Comparison of ENCODE assay signal across 13 cellular contexts in the genomic region with DNA sequence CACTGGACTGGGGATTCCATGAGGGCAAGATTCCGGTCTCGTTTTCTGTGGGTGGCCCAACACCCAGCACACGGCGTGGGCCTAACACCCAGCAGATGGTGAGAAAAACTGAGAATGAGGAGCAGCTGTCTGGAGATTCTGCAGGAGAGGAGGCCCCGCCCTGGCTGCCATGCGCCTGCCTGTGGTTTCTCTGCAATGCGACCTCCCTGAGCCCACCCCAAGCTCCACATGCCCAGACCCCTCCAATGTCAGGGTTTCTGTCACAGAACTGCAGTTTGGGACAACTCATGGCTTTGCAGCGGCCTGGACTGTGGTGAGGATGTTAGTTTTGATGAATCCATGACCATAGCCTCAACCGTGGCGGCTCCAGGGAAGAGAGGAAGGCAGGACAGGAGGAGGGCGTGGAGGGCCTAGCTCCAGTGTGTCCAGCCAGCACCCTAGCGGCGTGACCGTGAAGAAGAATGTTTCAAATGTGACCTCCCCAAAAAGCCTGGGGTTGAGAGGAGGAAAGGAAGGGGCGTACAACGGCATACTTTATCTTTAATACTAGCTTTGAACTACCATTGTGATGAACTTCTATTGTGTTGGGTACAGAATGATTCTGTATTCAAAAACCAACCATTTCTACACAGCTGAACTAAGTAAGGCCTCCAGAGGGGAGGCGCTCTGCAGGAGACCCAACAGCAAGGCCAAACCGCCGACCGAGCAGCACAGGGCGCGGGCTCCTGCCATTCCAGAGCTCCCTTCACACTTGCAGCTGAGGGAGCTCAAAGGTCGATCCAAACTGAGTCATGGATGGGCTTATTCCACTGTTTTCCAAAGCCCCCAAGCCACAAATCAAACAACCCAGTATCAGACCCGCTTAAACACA. TPM values are rescaled to one million over a fixed set of nuclear protein-coding genes. Genes with fewer than 3 reads are reported as not detected.
DNase-seq lines count a peak whose midpoint lies in the region; ATAC-seq, FAIRE-seq and TF ChIP-seq lines count a peak whose summit lies in the region.
"Had no signal": no experiment of that assay in that cellular context is flagged by ENCODE, and none has a peak within 500 bp of the region (broad histone marks: within the 10 kb centered on the region; RNA-seq: fewer than 3 reads in every experiment).

No MANE protein-coding gene starts in this region.

- peaks cover 0 to 3% of the 10 kb centered on the region in 2 experiments; a peak in 1 of 3 replicates for H3K36me3 ChIP-seq in HEK293 (ENCODE audit: control insufficient read depth in 2 of 2, insufficient read depth in 1 of 2, low read length in 2 of 2)
- peaks cover 25% of the 10 kb centered on the region for H3K36me3 ChIP-seq in RWPE2 (ENCODE audit: low read depth)
- no peaks in the 10 kb centered on the region for H3K36me3 ChIP-seq in kidney (ENCODE audit: control insufficient read depth in 1 of 2, insufficient read depth in 2 of 2, low read length in 2 of 2)
- peaks cover 10% of the 10 kb centered on the region for H3K36me3 ChIP-seq in skeletal muscle satellite cell (ENCODE audit: insufficient read depth, low read length)
- H3K36me3 ChIP-seq: spleen had no signal

- intact Hi-C loops in kidney (cut with DNase I) = no loop called here

- TF ChIP-seq CTCF in HEK293 (tag by site-specific recombination; IDR thresholded peaks at IDR 0.05) (no peak), RWPE2 (IDR thresholded peaks at IDR 0.05; ENCODE audit: poor library complexity, severe bottlenecking) (no peak), kidney (IDR thresholded peaks at IDR 0.05; ENCODE audit: borderline replicate concordance, extremely low read depth, insufficient read depth) (no peak)

- peak overlapping the region; percentile 82 for H3K4me2 ChIP-seq in skeletal muscle satellite cell (ENCODE audit: low read length)

- H3K36me3 Mint-ChIP-seq in activated naive CD4-positive, alpha-beta T cell treated with anti-CD3 and anti-CD28 coated beads, Interleukin-2, amount 50 U/mL, for 72 hours = no peaks in the 10 kb centered on the region
- H3K36me3 Mint-ChIP-seq: CD8-positive, alpha-beta memory T cell had no signal

- CTCF ChIA-PET in HEK293 (lab: Yijun Ruan, JAX) (interaction anchor here (0.9 to 1.3 kb wide), 3 partner anchors 10 to 32 kb away, joined by 3 to 4 read pairs (median 4); no protein-coding TSS in a partner anchor), HEK293T (lab: Yijun Ruan, JAX) (no interaction called here)

- no peak for DNase-seq in RWPE2 (ENCODE audit: low spot score)
- DNase-seq in kidney = peak; percentile 61
- DNase-seq in activated naive CD4-positive, alpha-beta T cell treated with anti-CD3 and anti-CD28 coated beads, Interleukin-2, amount 50 U/mL, for 72 hours (ENCODE audit: low spot score in 2 of 2) = no peak
- DNase-seq in AG20443 (ENCODE audit: low spot score) = no peak
- DNase-seq in HEK293T (ENCODE audit: extremely low spot score) = no peak
- DNase-seq: CD8-positive, alpha-beta memory T cell; effector memory CD4-positive, alpha-beta T cell; NCI-H187; T-helper 17 cell had no signal

- H3K27ac Mint-ChIP-seq in activated naive CD4-positive, alpha-beta T cell treated with anti-CD3 and anti-CD28 coated beads, Interleukin-2, amount 50 U/mL, for 72 hours = no peak overlapping the region
- H3K27ac Mint-ChIP-seq: T-helper 17 cell had no signal

- no peak for FAIRE-seq in kidney (lab: Jason Lieb, UNC)

- POLR2A ChIA-PET in HEK293 (lab: Yijun Ruan, JAX) (no interaction called here), HEK293T (lab: Yijun Ruan, JAX) (no interaction called here)

- H3K9me3 ChIP-seq in HEK293 (ENCODE audit: control insufficient read depth, insufficient read depth, low read depth, low read length) = no peaks in the 10 kb centered on the region
- H3K9me3 ChIP-seq in RWPE2 (ENCODE audit: severe bottlenecking) = no peaks in the 10 kb centered on the region
- no peaks in the 10 kb centered on the region for H3K9me3 ChIP-seq in kidney (ENCODE audit: control insufficient read depth in 1 of 2, low read length in 2 of 2)
- no peaks in the 10 kb centered on the region for H3K9me3 ChIP-seq in skeletal muscle satellite cell (replicated peaks; ENCODE audit: low read length)
- H3K9me3 ChIP-seq: mucosa of descending colon, spleen had no signal

- H3K27ac ChIP-seq in HEK293 (ENCODE audit: extremely low read depth, low read depth, low read length) = no peak overlapping the region
- peak overlapping the region; percentile 16 for H3K27ac ChIP-seq in RWPE2 (ENCODE audit: poor library complexity, severe bottlenecking)
- no peak overlapping the region for H3K27ac ChIP-seq in kidney (ENCODE audit: low read depth in 2 of 2, low read length in 2 of 2)

- H3K27me3 ChIP-seq in RWPE2 (ENCODE audit: insufficient read depth, poor library complexity, severe bottlenecking) (no peaks in the 10 kb centered on the region), skeletal muscle satellite cell (ENCODE audit: control insufficient read depth, insufficient read depth, low read length) (no peaks in the 10 kb centered on the region)

- no peak overlapping the region for H3K9ac ChIP-seq in kidney (ENCODE audit: low read length in 2 of 2)
- peak overlapping the region; percentile 89 for H3K9ac ChIP-seq in skeletal muscle satellite cell (ENCODE audit: low read depth, low read length)

- no peak for ATAC-seq in RWPE2 (ENCODE audit: low read depth)
- no peak for ATAC-seq in activated naive CD4-positive, alpha-beta T cell treated with anti-CD3 and anti-CD28 coated beads, Interleukin-2, amount 50 U/mL, for 72 hours
- ATAC-seq: mucosa of descending colon, T-helper 17 cell had no signal

- no peaks in the 10 kb centered on the region for H3K9me3 Mint-ChIP-seq in activated naive CD4-positive, alpha-beta T cell treated with anti-CD3 and anti-CD28 coated beads, Interleukin-2, amount 50 U/mL, for 72 hours

- H3K4me3 ChIP-seq in HEK293 (ENCODE audit: low read depth, low read length) (no peak overlapping the region), RWPE2 (ENCODE audit: severe bottlenecking) (no peak overlapping the region), kidney (ENCODE audit: low read length in 2 of 2) (no peak overlapping the region), skeletal muscle satellite cell (ENCODE audit: low read length) (peak overlapping the region; percentile 81)
- H3K4me3 ChIP-seq: mucosa of descending colon, spleen had no signal

- H3K4me1 ChIP-seq in HEK293 (ENCODE audit: control insufficient read depth, insufficient read depth, low read length) (no peaks in the 10 kb centered on the region), RWPE2 (ENCODE audit: insufficient read depth, poor library complexity, severe bottlenecking) (no peaks in the 10 kb centered on the region), kidney (ENCODE audit: control insufficient read depth in 1 of 2, insufficient read depth in 1 of 2, low read depth in 1 of 2, low read length in 2 of 2) (no peaks in the 10 kb centered on the region), skeletal muscle satellite cell (ENCODE audit: control insufficient read depth, insufficient read depth, low read length) (peaks cover 74% of the 10 kb centered on the region)

TF ChIP-seq in HEK293, 187 proteins besides CTCF, POLR2A, EP300 and RAD21 (continues in another document):
- TF ChIP-seq ZNF792 (tag by site-specific recombination; IDR thresholded peaks at IDR 0.05) (no peak), SETDB1 (IDR thresholded peaks at IDR 0.05; ENCODE audit: insufficient read length, low read length) (no peak), ZNF416 (tag by site-specific recombination; IDR thresholded peaks at IDR 0.05) (no peak)
- TF ChIP-seq, protein P1, sequence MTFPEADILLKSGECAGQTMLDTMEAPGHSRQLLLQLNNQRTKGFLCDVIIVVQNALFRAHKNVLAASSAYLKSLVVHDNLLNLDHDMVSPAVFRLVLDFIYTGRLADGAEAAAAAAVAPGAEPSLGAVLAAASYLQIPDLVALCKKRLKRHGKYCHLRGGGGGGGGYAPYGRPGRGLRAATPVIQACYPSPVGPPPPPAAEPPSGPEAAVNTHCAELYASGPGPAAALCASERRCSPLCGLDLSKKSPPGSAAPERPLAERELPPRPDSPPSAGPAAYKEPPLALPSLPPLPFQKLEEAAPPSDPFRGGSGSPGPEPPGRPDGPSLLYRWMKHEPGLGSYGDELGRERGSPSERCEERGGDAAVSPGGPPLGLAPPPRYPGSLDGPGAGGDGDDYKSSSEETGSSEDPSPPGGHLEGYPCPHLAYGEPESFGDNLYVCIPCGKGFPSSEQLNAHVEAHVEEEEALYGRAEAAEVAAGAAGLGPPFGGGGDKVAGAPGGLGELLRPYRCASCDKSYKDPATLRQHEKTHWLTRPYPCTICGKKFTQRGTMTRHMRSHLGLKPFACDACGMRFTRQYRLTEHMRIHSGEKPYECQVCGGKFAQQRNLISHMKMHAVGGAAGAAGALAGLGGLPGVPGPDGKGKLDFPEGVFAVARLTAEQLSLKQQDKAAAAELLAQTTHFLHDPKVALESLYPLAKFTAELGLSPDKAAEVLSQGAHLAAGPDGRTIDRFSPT (tag by site-specific recombination; IDR thresholded peaks at IDR 0.05) = no peak

TF ChIP-seq in HEK293T, 16 proteins besides CTCF, POLR2A, EP300 and RAD21 (continues in another document):
- TF ChIP-seq NFRKB (IDR thresholded peaks at IDR 0.05) = no peak
- TF ChIP-seq SP1 (IDR thresholded peaks at IDR 0.05) = no peak
- no peak for TF ChIP-seq ARNT (IDR thresholded peaks at IDR 0.05)
- TF ChIP-seq ELF4 (IDR thresholded peaks at IDR 0.05) = no peak
- TF ChIP-seq TARDBP (IDR thresholded peaks at IDR 0.05) = no peak
- TF ChIP-seq SUZ12 (IDR thresholded peaks at IDR 0.05) = no peak
- TF ChIP-seq FOXM1 (IDR thresholded peaks at IDR 0.05; ENCODE audit: borderline replicate concordance) = no peak
- no peak for TF ChIP-seq HDGF (IDR thresholded peaks at IDR 0.05; ENCODE audit: borderline replicate concordance)
- no peak for TF ChIP-seq CTBP1 (IDR thresholded peaks at IDR 0.05; ENCODE audit: borderline replicate concordance)
- TF ChIP-seq, protein P2, sequence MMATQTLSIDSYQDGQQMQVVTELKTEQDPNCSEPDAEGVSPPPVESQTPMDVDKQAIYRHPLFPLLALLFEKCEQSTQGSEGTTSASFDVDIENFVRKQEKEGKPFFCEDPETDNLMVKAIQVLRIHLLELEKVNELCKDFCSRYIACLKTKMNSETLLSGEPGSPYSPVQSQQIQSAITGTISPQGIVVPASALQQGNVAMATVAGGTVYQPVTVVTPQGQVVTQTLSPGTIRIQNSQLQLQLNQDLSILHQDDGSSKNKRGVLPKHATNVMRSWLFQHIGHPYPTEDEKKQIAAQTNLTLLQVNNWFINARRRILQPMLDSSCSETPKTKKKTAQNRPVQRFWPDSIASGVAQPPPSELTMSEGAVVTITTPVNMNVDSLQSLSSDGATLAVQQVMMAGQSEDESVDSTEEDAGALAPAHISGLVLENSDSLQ (IDR thresholded peaks at IDR 0.05) = no peak
- no peak for TF ChIP-seq FOXA1 (IDR thresholded peaks at IDR 0.05)
- no peak for TF ChIP-seq BHLHE40 (IDR thresholded peaks at IDR 0.05; ENCODE audit: borderline replicate concordance)
- no peak for TF ChIP-seq LEF1 (IDR thresholded peaks at IDR 0.05; ENCODE audit: borderline replicate concordance)
- TF ChIP-seq L3MBTL2 (conservative IDR thresholded peaks at IDR 0.05) = no peak

RNA-seq across cellular contexts. Expression of a gene that starts 3.4 kb away (rescaled TPM):
- 42.3 TPM for total RNA-seq in kidney
- polyA plus RNA-seq in kidney (ENCODE audit: insufficient read depth, low read depth, low replicate concordance) = 4.7 TPM
- total RNA-seq in skeletal muscle satellite cell (2012; rRNA removed) = 159 and 194 TPM in 2 replicates
- total RNA-seq in activated naive CD4-positive, alpha-beta T cell treated with anti-CD3 and anti-CD28 coated beads, Interleukin-2, amount 50 U/mL, for 72 hours = under 1 TPM; 0.14 to 0.32 TPM
- total RNA-seq: T-helper 17 cell had no signal

Comparison
In these comparisons a context has a peak if more than half of its experiments do, and no peak if none do; other contexts are left out.
1. RNA of a gene that starts 3.4 kb away (total RNA-seq): 42.3 TPM in kidney (single experiment); 0.14 to 0.32 TPM in activated naive CD4-positive, alpha-beta T cell treated with anti-CD3 and anti-CD28 coated beads, Interleukin-2, amount 50 U/mL, for 72 hours; every median in the first group is over 10 times any median in the second.